7 cellular contexts compared by ENCODE assay signal in the genomic region with DNA sequence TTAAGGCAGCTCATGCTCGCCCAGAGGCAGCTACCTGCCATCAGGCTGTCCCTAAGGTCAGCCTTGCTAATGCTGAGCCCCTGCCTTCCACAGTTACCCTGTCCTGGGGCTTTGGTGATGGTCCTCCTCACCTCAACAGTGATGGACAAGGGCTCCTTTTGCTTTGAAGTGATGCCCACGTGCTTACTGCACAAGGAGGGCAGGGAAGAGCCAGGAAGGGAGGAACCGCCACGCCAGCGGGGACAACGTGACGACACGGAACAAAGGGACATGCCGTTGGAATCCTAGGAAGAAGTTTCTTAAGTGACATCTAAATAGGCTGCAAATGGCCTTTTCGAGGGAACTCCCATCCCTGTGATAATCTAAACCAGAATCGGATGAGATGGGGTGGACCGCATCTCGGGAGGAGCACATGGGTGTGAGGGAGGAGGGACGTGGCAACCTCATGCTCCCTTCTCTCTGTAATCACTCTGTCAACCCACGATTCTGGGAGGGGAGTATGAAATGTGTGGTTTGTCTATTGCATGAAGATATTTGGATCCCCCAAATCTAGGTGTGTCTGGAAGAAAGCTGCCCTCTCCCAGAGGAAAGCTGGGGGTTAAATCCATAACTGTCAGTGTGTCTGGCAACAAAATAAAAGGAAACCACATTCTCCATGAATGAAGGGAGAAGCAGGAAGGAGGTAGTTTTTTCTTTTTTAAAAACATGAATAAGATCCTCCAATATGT.
DNase-seq lines count a peak whose midpoint lies in the region; ATAC-seq and TF ChIP-seq lines count a peak whose summit lies in the region.

No MANE protein-coding gene starts in this region.

- no peak for TF ChIP-seq RAD21 in IMR-90 (IDR thresholded peaks at IDR 0.05; ENCODE audit: low read length)

- peak overlapping the region; percentile 100 for H2BK5ac ChIP-seq in IMR-90 (ENCODE audit: low read depth, low read length, poor library complexity, severe bottlenecking)

- H3K9me3 ChIP-seq in IMR-90 (ENCODE audit: control insufficient read depth, insufficient read depth, low read length), result no peaks in the 10 kb centered on the region
- no peaks in the 10 kb centered on the region for H3K9me3 ChIP-seq in mammary epithelial cell (replicated peaks; ENCODE audit: insufficient read depth, low read length)
- no peaks in the 10 kb centered on the region for H3K9me3 ChIP-seq in mucosa of stomach (ENCODE audit: control insufficient read depth, low read length)

- no peaks in the 10 kb centered on the region for H3K27me3 ChIP-seq in IMR-90 (ENCODE audit: control insufficient read depth, insufficient read depth, low read length)
- no peaks in the 10 kb centered on the region for H3K27me3 ChIP-seq in mammary epithelial cell (ENCODE audit: insufficient read depth, low read length)
- H3K27me3 ChIP-seq in mucosa of stomach (ENCODE audit: control insufficient read depth, insufficient read depth, low read length), result no peaks in the 10 kb centered on the region

- DNase-seq in IMR-90, result no peak
- DNase-seq in mammary epithelial cell, result no peak
- no peak for DNase-seq in NCI-H2081 (lab: John Stamatoyannopoulos, UW)
- DNase-seq in activated CD8-positive, alpha-beta memory T cell treated with anti-CD3 and anti-CD28 coated beads for 24 hours, result no peak

- H2BK20ac ChIP-seq in IMR-90 (ENCODE audit: low read depth, low read length), result peak overlapping the region; percentile 98

- H2AFZ ChIP-seq in IMR-90 (replicated peaks; ENCODE audit: low read length, poor library complexity) (peak overlapping the region; percentile 35), mammary epithelial cell (ENCODE audit: low read depth, low read length) (no peak overlapping the region)

- BruUV-seq in IMR-90 (replicated peaks; lab: Mats Ljungman, UMichigan) (no TSS peak), mammary epithelial cell (replicated peaks; lab: Mats Ljungman, UMichigan) (no TSS peak)

- H3K79me2 ChIP-seq in mammary epithelial cell (ENCODE audit: insufficient read depth, low read length), result no peaks in the 10 kb centered on the region

- TF ChIP-seq POLR2A in IMR-90 (IDR thresholded peaks at IDR 0.05; ENCODE audit: low read depth, low read length), result no peak; the same call in 1 of the 2 replicates

- dilution Hi-C loops in IMR-90 (cut with HindIII; ENCODE audit: low sequenced_read_pairs, unreplicated experiment), result no loop called here
- dilution Hi-C loops in mammary epithelial cell (cut with HindIII; ENCODE audit: low sequenced_read_pairs), result loop anchor here (5.0 kb wide), 1 partner anchor 64 kb away; no protein-coding TSS in a partner anchor

- H3K14ac ChIP-seq in IMR-90 (replicated peaks; ENCODE audit: low read depth, low read length), result peak overlapping the region; percentile 92

- peaks cover 0 to 9% of the 10 kb centered on the region in 2 experiments; a peak in 2 of 4 replicates for H3K79me1 ChIP-seq in IMR-90 (ENCODE audit: low read depth in 1 of 2, low read length in 2 of 2)

- peak overlapping the region; percentile 86 for H3K27ac ChIP-seq in IMR-90 (ENCODE audit: insufficient read depth, low read length)
- H3K27ac ChIP-seq in mammary epithelial cell (ENCODE audit: insufficient read depth, low read depth, low read length), result no peak overlapping the region
- peak overlapping the region; percentile 97 for H3K27ac ChIP-seq in temporal lobe (ENCODE audit: low read depth, low read length)

- no peak overlapping the region for H2AK9ac ChIP-seq in IMR-90 (replicated peaks; ENCODE audit: low read depth, low read length, poor library complexity)

- peak overlapping the region; percentile 93 for H4K91ac ChIP-seq in IMR-90 (ENCODE audit: insufficient read depth, low read depth, low read length)

- TF ChIP-seq CTCF in IMR-90 (conservative IDR thresholded peaks at IDR 0.05; ENCODE audit: low read depth, low read length) (no peak), mammary epithelial cell (conservative IDR thresholded peaks at IDR 0.05 in 1 of 2, IDR thresholded peaks at IDR 0.05 in 1 of 2; ENCODE audit: extremely low read depth in 1 of 2, insufficient read depth in 1 of 2, low read depth in 1 of 2, low read length in 2 of 2) (no peak)

- CTCF ChIA-PET in IMR-90 (lab: Yijun Ruan, JAX), result no interaction called here
- CTCF ChIA-PET in mammary epithelial cell (lab: Charles Lee; ENCODE audit: low non-redundant PET), result no interaction called here

- H4K8ac ChIP-seq in IMR-90 (ENCODE audit: low read depth in 2 of 2, low read length in 2 of 2), result peak overlapping the region; percentile 14 to 61

- peak overlapping the region; percentile 86 for H3K4ac ChIP-seq in IMR-90 (ENCODE audit: low read depth, low read length)

- H4K5ac ChIP-seq in IMR-90 (ENCODE audit: low read depth, low read length), result peak overlapping the region; percentile 91

- H4K20me1 ChIP-seq in IMR-90 (ENCODE audit: insufficient read depth, low read length), result no peaks in the 10 kb centered on the region
- H4K20me1 ChIP-seq in mammary epithelial cell (ENCODE audit: insufficient read depth, low read length), result no peaks in the 10 kb centered on the region

- H2AK5ac ChIP-seq in IMR-90 (ENCODE audit: low read depth, low read length), result peak overlapping the region; percentile 99

- peak overlapping the region; percentile 69; the same call in 1 of the 2 replicates for H3K56ac ChIP-seq in IMR-90 (ENCODE audit: extremely low read depth, insufficient read depth, low read length)

- H3K4me2 ChIP-seq in IMR-90 (ENCODE audit: low read depth, low read length) (peak overlapping the region; percentile 11; the same call in 1 of the 2 replicates), mammary epithelial cell (ENCODE audit: insufficient read depth, low read depth, low read length) (peak overlapping the region; percentile 4)

- peak overlapping the region; percentile 94 for H3K18ac ChIP-seq in IMR-90 (ENCODE audit: low read depth, low read length)

- H2BK15ac ChIP-seq in IMR-90 (ENCODE audit: low read depth, low read length), result peak overlapping the region; percentile 82; the same call in 2 of the 3 replicates

- 90% methylated on average over 6 of the region's 15 CpGs; no CpG with 5 or more reads in 1 of the 2 experiments for WGBS in IMR-90 (ENCODE audit: extremely low coverage in 2 of 2, insufficient read length in 1 of 2), 2 experiments
- WGBS in mammary epithelial cell (ENCODE audit: low coverage, missing lambda C conversion rate), result 73% methylated on average over 15 of the region's 15 CpGs

- POLR2A ChIA-PET in IMR-90 (lab: Charles Lee; ENCODE audit: unreplicated experiment), result no interaction called here

- intact Hi-C loops in IMR-90 (cut with micrococcal nuclease) (loop anchor here (1.0 kb wide), 1 partner anchor 105 kb away; no protein-coding TSS in a partner anchor), mammary epithelial cell (cut with micrococcal nuclease) (loop anchor here (5.0 kb wide), 1 partner anchor 179 kb away; no protein-coding TSS in a partner anchor)

- H3K4me3 ChIP-seq in IMR-90 (ENCODE audit: insufficient read depth, low read depth, low read length) (no peak overlapping the region), mammary epithelial cell (replicated peaks in 1 of 3; ENCODE audit: insufficient read depth in 1 of 3, low read depth in 2 of 3, low read length in 3 of 3) (no peak overlapping the region), mucosa of stomach (ENCODE audit: low read length) (no peak overlapping the region)

- in situ Hi-C loops in IMR-90 (cut with MboI; ENCODE audit: low sequenced_read_pairs), result loop anchor here (5.0 to 10.0 kb wide), 3 partner anchors 109 to 254 kb away; partner anchors contain the start of gene IRF2BP2
- in situ Hi-C loops in mammary epithelial cell (cut with MboI; ENCODE audit: low sequenced_read_pairs in 2 of 2), result loop anchor here (5.0 to 10.0 kb wide), 7 partner anchors 64 to 364 kb away; partner anchors contain the start of gene IRF2BP2 (in 1 of the 2)

- peaks cover 20% of the 10 kb centered on the region for H3K9me1 ChIP-seq in IMR-90 (ENCODE audit: insufficient read depth, low read length)

- H3K4me1 ChIP-seq in IMR-90 (ENCODE audit: control insufficient read depth, insufficient read depth, low read length) (peaks cover 43% of the 10 kb centered on the region), mammary epithelial cell (ENCODE audit: insufficient read depth, low read length) (peaks cover 50% of the 10 kb centered on the region), mucosa of stomach (ENCODE audit: control insufficient read depth, insufficient read depth, low read length) (peaks cover 87% of the 10 kb centered on the region)

- H3K36me3 ChIP-seq in IMR-90 (ENCODE audit: control insufficient read depth, insufficient read depth, low read length), result no peaks in the 10 kb centered on the region
- no peaks in the 10 kb centered on the region for H3K36me3 ChIP-seq in mammary epithelial cell (ENCODE audit: insufficient read depth, low read length)
- no peaks in the 10 kb centered on the region for H3K36me3 ChIP-seq in mucosa of stomach (ENCODE audit: control insufficient read depth, insufficient read depth, low read length)

- ATAC-seq in IMR-90 (ENCODE audit: low read depth), result no peak
- ATAC-seq in GM18873 (IDR thresholded peaks at IDR 0.05; ENCODE audit: low FRiP score, unreplicated experiment), result no peak

- H3K9ac ChIP-seq in IMR-90 (ENCODE audit: low read depth, low read length) (peak overlapping the region; percentile 33; the same call in 1 of the 2 replicates), mammary epithelial cell (ENCODE audit: insufficient read depth, low read length) (no peak overlapping the region), mucosa of stomach (ENCODE audit: low read length) (peak overlapping the region; percentile 79)

- H3K23ac ChIP-seq in IMR-90 (ENCODE audit: low read depth, low read length), result peak overlapping the region; percentile 75

- H2BK120ac ChIP-seq in IMR-90 (ENCODE audit: low read depth, low read length), result peak overlapping the region; percentile 98

TF ChIP-seq in IMR-90, 13 proteins besides CTCF, POLR2A, EP300 and RAD21:
- TF ChIP-seq SMC3 (IDR thresholded peaks at IDR 0.05; ENCODE audit: low read depth, low read length) (no peak), MAZ (IDR thresholded peaks at IDR 0.05; ENCODE audit: borderline replicate concordance, low read depth, low read length) (no peak), USF2 (IDR thresholded peaks at IDR 0.05; ENCODE audit: low read depth, low read length) (no peak), RFX5 (IDR thresholded peaks at IDR 0.05; ENCODE audit: low read depth, low read length) (no peak), NFE2L2 (IDR thresholded peaks at IDR 0.05; ENCODE audit: low read depth, low read length) (no peak)
